Comparison of ENCODE assay signal across 22 cellular contexts in the genomic region with DNA sequence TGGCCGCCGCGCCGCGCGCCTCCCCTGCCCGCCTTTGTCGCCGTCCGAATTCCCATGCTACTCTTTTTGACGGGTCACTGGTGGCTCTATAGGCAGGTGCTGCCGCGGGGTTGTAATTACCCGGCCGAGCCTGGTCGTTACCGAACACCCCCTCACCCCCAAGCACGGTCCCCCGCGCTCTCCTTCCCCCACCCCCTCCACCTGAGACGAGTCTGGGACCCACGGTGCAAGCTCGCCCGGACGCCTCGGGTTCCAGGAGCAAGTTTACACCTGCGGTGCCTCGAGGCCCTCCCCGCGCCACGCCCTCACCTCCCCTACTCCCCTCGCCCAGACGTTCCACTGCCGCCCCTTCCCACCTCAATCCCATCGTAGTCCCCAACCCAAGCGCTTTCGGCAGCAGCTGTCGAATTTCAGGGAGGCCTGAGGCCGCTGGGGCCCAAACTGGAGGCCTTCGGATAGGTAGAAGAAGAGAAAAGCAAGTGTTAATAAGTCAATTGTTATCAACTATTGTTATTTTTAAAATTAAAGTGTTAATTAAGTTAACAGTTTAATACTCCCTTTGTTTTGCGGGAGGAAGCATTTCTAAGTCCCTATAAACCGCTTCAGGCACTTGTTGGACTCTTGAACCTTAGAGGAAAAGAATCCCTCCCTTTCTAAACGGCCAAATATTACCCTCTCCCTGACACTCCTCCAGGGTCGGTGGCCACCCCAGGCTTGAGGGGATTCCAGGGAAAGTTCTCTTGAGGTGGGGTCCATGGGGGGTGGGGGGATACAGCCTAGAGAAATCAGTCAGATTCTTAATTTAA. TPM values are rescaled to one million over a fixed set of nuclear protein-coding genes. Genes with fewer than 3 reads are reported as not detected.
DNase-seq lines count a peak whose midpoint lies in the region; ATAC-seq and TF ChIP-seq lines count a peak whose summit lies in the region.
"Had no signal": no experiment of that assay in that cellular context is flagged by ENCODE, and none has a peak within 500 bp of the region (broad histone marks: within the 10 kb centered on the region; RNA-seq: fewer than 3 reads in every experiment).

No MANE protein-coding gene starts in this region.

- ATAC-seq in left colon (peak; percentile 54), esophagus mucosa (no peak)

- H3K4me3 Mint-ChIP-seq in activated naive CD4-positive, alpha-beta T cell treated with anti-CD3 and anti-CD28 coated beads, Interleukin-2, amount 10 ng/mL, durations not matched to agents 7 days and 5 days = no peak overlapping the region
- H3K4me3 Mint-ChIP-seq in brain = peak overlapping the region; percentile 69 to 96 (median 87)

- no peak overlapping the region for H2AFZ ChIP-seq in smooth muscle cell (ENCODE audit: low read depth)

- WGBS in smooth muscle cell (ENCODE audit: low lambda C conversion rate) = 3% methylated on average over 25 of the region's 44 CpGs

- H3K79me2 ChIP-seq in smooth muscle cell (ENCODE audit: low read depth) = no peaks in the 10 kb centered on the region

- peaks cover 12% of the 10 kb centered on the region for H3K36me3 Mint-ChIP-seq in activated naive CD4-positive, alpha-beta T cell treated with anti-CD3 and anti-CD28 coated beads, Interleukin-2, amount 10 ng/mL, durations not matched to agents 7 days and 5 days
- H3K36me3 Mint-ChIP-seq in brain = peaks cover 11% of the 10 kb centered on the region

- H3K9ac ChIP-seq in smooth muscle cell (ENCODE audit: low read depth) = no peak overlapping the region

- peaks cover 94% of the 10 kb centered on the region for H3K27me3 Mint-ChIP-seq in activated naive CD4-positive, alpha-beta T cell treated with anti-CD3 and anti-CD28 coated beads, Interleukin-2, amount 10 ng/mL, durations not matched to agents 7 days and 5 days
- peaks cover 75% of the 10 kb centered on the region for H3K27me3 Mint-ChIP-seq in brain

- H3K27ac ChIP-seq in smooth muscle cell (ENCODE audit: low read depth) = no peak overlapping the region
- H3K27ac ChIP-seq: heart left ventricle, ovary, transverse colon had no signal

- H3K4me1 ChIP-seq in smooth muscle cell (ENCODE audit: low read depth) = peaks cover 58% of the 10 kb centered on the region

- H3K4me3 ChIP-seq in smooth muscle cell = no peak overlapping the region
- H3K4me3 ChIP-seq: ovary had no signal

- peaks cover 33% of the 10 kb centered on the region for H3K4me1 Mint-ChIP-seq in activated naive CD4-positive, alpha-beta T cell treated with anti-CD3 and anti-CD28 coated beads, Interleukin-2, amount 10 ng/mL, durations not matched to agents 7 days and 5 days
- peaks cover 70% of the 10 kb centered on the region for H3K4me1 Mint-ChIP-seq in brain

- intact Hi-C loops in left colon (cut with DNase I, micrococcal nuclease) = no loop called here

- CTCF ChIA-PET in activated naive CD4-positive, alpha-beta T cell treated with anti-CD3 and anti-CD28 coated beads, Interleukin-2, amount 10 ng/mL, durations not matched to agents 7 days and 5 days (lab: Charles Lee) = no interaction called here

- H3K9me3 Mint-ChIP-seq in activated naive CD4-positive, alpha-beta T cell treated with anti-CD3 and anti-CD28 coated beads, Interleukin-2, amount 10 ng/mL, durations not matched to agents 7 days and 5 days = no peaks in the 10 kb centered on the region
- H3K9me3 Mint-ChIP-seq in brain = peaks cover under 1 to 5% (median 3%) of the 10 kb centered on the region in 5 experiments
- H3K9me3 Mint-ChIP-seq: dendritic cell treated with granulocyte-macrophage colony-stimulating factor and Interleukin-4, amounts not matched to agents 40 ng/mL and 50 ng/mL, for 4 days had no signal

- H3K9me3 ChIP-seq in smooth muscle cell (replicated peaks; ENCODE audit: low read depth) = no peaks in the 10 kb centered on the region
- H3K9me3 ChIP-seq: heart left ventricle, transverse colon had no signal

- H3F3A ChIP-seq in smooth muscle cell (ENCODE audit: low read depth) = no peaks in the 10 kb centered on the region

- no peak for TF ChIP-seq CTCF in brain (conservative IDR thresholded peaks at IDR 0.05)
- no peak for TF ChIP-seq CTCF in smooth muscle cell (IDR thresholded peaks at IDR 0.05; ENCODE audit: borderline replicate concordance, insufficient read depth, poor library complexity, severe bottlenecking)

- H3K36me3 ChIP-seq in smooth muscle cell (ENCODE audit: low read depth) = no peaks in the 10 kb centered on the region
- H3K36me3 ChIP-seq: heart left ventricle, ovary, transverse colon had no signal

- peak overlapping the region; percentile 81 for H3K4me2 ChIP-seq in smooth muscle cell

- H3K27me3 ChIP-seq in smooth muscle cell (ENCODE audit: low read depth) = peaks cover 100% of the 10 kb centered on the region

- no peaks in the 10 kb centered on the region for H4K20me1 ChIP-seq in smooth muscle cell (ENCODE audit: low read depth)

- DNase-seq in activated naive CD4-positive, alpha-beta T cell treated with anti-CD3 and anti-CD28 coated beads, Interleukin-2, amount 10 ng/mL, durations not matched to agents 7 days and 5 days = no peak
- no peak for DNase-seq in activated naive CD4-positive, alpha-beta T cell (lab: John Stamatoyannopoulos, UW)
- DNase-seq in left colon (no peak), smooth muscle cell (lab: John Stamatoyannopoulos, UW; ENCODE audit: unreplicated experiment) (no peak)
- DNase-seq in effector CD8-positive, alpha-beta T cell (lab: John Stamatoyannopoulos, UW) = no peak
- DNase-seq in stimulated activated CD4-positive, alpha-beta T cell treated with anti-CD3 and anti-CD28 coated beads, Interleukin-2, amount 100 ng/mL, for 48 hours = no peak
- DNase-seq: activated CD4-positive, alpha-beta T cell treated with anti-CD3 and anti-CD28 coated beads for 36 hours; activated CD8-positive, alpha-beta memory T cell treated with anti-CD3 and anti-CD28 coated beads, Interleukin-2, amount 50 U/mL, for 4 hours; C1 segment of cervical spinal cord; heart left ventricle; islet precursor cell; KBM-7; midbrain; NCI-H2081; ovary; transverse colon had no signal

- peak overlapping the region; percentile 49 for H3K27ac Mint-ChIP-seq in activated naive CD4-positive, alpha-beta T cell treated with anti-CD3 and anti-CD28 coated beads, Interleukin-2, amount 10 ng/mL, durations not matched to agents 7 days and 5 days
- peak overlapping the region in 2 of 5 experiments; percentile 88 to 95 for H3K27ac Mint-ChIP-seq in brain
- H3K27ac Mint-ChIP-seq: activated CD4-positive, alpha-beta T cell treated with anti-CD3 and anti-CD28 coated beads for 36 hours; dendritic cell treated with granulocyte-macrophage colony-stimulating factor and Interleukin-4, amounts not matched to agents 40 ng/mL and 50 ng/mL, for 4 days had no signal

RNA-seq across cellular contexts. Expression of a gene that starts 4.2 kb away (rescaled TPM):
- polyA plus RNA-seq in brain (ENCODE audit: insufficient read depth, low read depth, low replicate concordance) = 3.0 TPM
- total RNA-seq in left colon = not detected
- total RNA-seq in smooth muscle cell = not detected in 2 replicates
- polyA plus RNA-seq in smooth muscle cell = not detected in 2 replicates
- 0.08 TPM for total RNA-seq in esophagus mucosa
- total RNA-seq: A172; activated CD4-positive, alpha-beta T cell treated with anti-CD3 and anti-CD28 coated beads for 36 hours; fibroblast of lung; heart left ventricle; ovary; skeletal muscle tissue; transverse colon had no signal
- polyA plus RNA-seq: fibroblast of lung, heart left ventricle had no signal
